In genomic region chr11:66854231-66854661, GRCh38 we compare ENCODE assay signal across 26 cellular contexts. TPM values are rescaled to one million over a fixed set of nuclear protein-coding genes. Genes with fewer than 3 reads are reported as not detected.
A peak's percentile ranks its signal among the peaks of the same experiment; 100 is the strongest.
DNase-seq lines count a peak whose midpoint lies in the region; ATAC-seq and TF ChIP-seq lines count a peak whose summit lies in the region.
"Had no signal": no experiment of that assay in that cellular context is flagged by ENCODE, and none has a peak within 500 bp of the region (broad histone marks: within the 10 kb centered on the region; RNA-seq: fewer than 3 reads in every experiment).

No MANE protein-coding gene starts in this region.

- H3K27me3 ChIP-seq in endodermal cell (ENCODE audit: control insufficient read depth, insufficient read depth, low read length, poor library complexity, severe bottlenecking): no peaks in the 10 kb centered on the region
- H3K27me3 ChIP-seq: gastroesophageal sphincter, right lobe of liver had no signal

- no peaks in the 10 kb centered on the region for H3K9me3 ChIP-seq in endodermal cell (ENCODE audit: control insufficient read depth, low read length)
- H3K9me3 ChIP-seq: A549, gastroesophageal sphincter, HAP-1, right lobe of liver had no signal

- H3K27ac ChIP-seq in endodermal cell (ENCODE audit: low read depth, low read length): no peak overlapping the region
- H3K27ac ChIP-seq: right lobe of liver had no signal

- intact Hi-C loops in activated CD8-positive, alpha-beta T cell treated with anti-CD3 and anti-CD28 coated beads for 36 hours (cut with micrococcal nuclease): no loop called here
- intact Hi-C loops in MCF 10A (cut with micrococcal nuclease): loop anchor here (10.0 kb wide), 1 partner anchor 201 kb away; the partner anchor contains the start of gene RHOD

- H3K4me3 ChIP-seq in endodermal cell (ENCODE audit: low read length): no peak overlapping the region
- H3K4me3 ChIP-seq: A549, gastroesophageal sphincter, HAP-1, right lobe of liver had no signal

- DNase-seq in activated CD8-positive, alpha-beta T cell treated with anti-CD3 and anti-CD28 coated beads, Interleukin-2, amount 10 ng/mL, durations not matched to agents 7 days and 5 days: no peak
- DNase-seq in activated CD8-positive, alpha-beta T cell treated with anti-CD3 and anti-CD28 coated beads for 36 hours: no peak
- DNase-seq in HFFc6 (no peak), endodermal cell (peak; percentile 34), type B pancreatic cell (ENCODE audit: extremely low spot score, unreplicated experiment) (no peak), SHP77 (lab: John Stamatoyannopoulos, UW) (no peak), MCF 10A (ENCODE audit: unreplicated experiment) (no peak), NCI-H446 (lab: John Stamatoyannopoulos, UW) (no peak)
- DNase-seq: activated naive CD4-positive, alpha-beta T cell treated with anti-CD3 and anti-CD28 coated beads, Interleukin-2, amount 50 U/mL, for 16 hours; activated T-cell treated with anti-CD3 and anti-CD28 coated beads, Interleukin-2, amount 50 U/mL, for 4 hours; anterior cingulate cortex; Calu3; hypothalamus; NCI-H2081; NCI-H226; NCI-H748 treated with DMSO at 0.1 percent for 48 hours; RPMI8226; trophoblast cell had no signal

- H3K4me1 ChIP-seq in endodermal cell (ENCODE audit: control insufficient read depth, insufficient read depth, low read length): no peaks in the 10 kb centered on the region

- no peak overlapping the region for H3K4me3 Mint-ChIP-seq in activated CD8-positive, alpha-beta T cell treated with anti-CD3 and anti-CD28 coated beads, Interleukin-2, amount 10 ng/mL, durations not matched to agents 7 days and 5 days
- no peak overlapping the region for H3K4me3 Mint-ChIP-seq in activated CD8-positive, alpha-beta T cell treated with anti-CD3 and anti-CD28 coated beads for 36 hours
- H3K4me3 Mint-ChIP-seq in HFFc6 (no peak overlapping the region), endodermal cell (no peak overlapping the region), type B pancreatic cell (peak overlapping the region; percentile 63), MCF 10A (ENCODE audit: unreplicated experiment) (no peak overlapping the region)
- H3K4me3 Mint-ChIP-seq: mesothelial cell of epicardium had no signal

- peaks cover 40% of the 10 kb centered on the region for H3K4me1 Mint-ChIP-seq in activated CD8-positive, alpha-beta T cell treated with anti-CD3 and anti-CD28 coated beads, Interleukin-2, amount 10 ng/mL, durations not matched to agents 7 days and 5 days (ENCODE audit: low read depth)
- peaks cover 14% of the 10 kb centered on the region for H3K4me1 Mint-ChIP-seq in activated CD8-positive, alpha-beta T cell treated with anti-CD3 and anti-CD28 coated beads for 36 hours (ENCODE audit: low read depth)
- H3K4me1 Mint-ChIP-seq in HFFc6 (ENCODE audit: low read depth) (peaks cover 7% of the 10 kb centered on the region), endodermal cell (peaks cover 4% of the 10 kb centered on the region), type B pancreatic cell (ENCODE audit: unreplicated experiment) (peaks cover 6% of the 10 kb centered on the region), MCF 10A (ENCODE audit: insufficient read depth, unreplicated experiment) (peaks cover 6% of the 10 kb centered on the region)

- H3K36me3 Mint-ChIP-seq in activated CD8-positive, alpha-beta T cell treated with anti-CD3 and anti-CD28 coated beads, Interleukin-2, amount 10 ng/mL, durations not matched to agents 7 days and 5 days (ENCODE audit: low read depth): no peaks in the 10 kb centered on the region
- peaks cover 4% of the 10 kb centered on the region for H3K36me3 Mint-ChIP-seq in activated CD8-positive, alpha-beta T cell treated with anti-CD3 and anti-CD28 coated beads for 36 hours (ENCODE audit: low read depth)
- H3K36me3 Mint-ChIP-seq in HFFc6 (ENCODE audit: low read depth): no peaks in the 10 kb centered on the region
- H3K36me3 Mint-ChIP-seq in endodermal cell (ENCODE audit: low read depth): no peaks in the 10 kb centered on the region
- no peaks in the 10 kb centered on the region for H3K36me3 Mint-ChIP-seq in type B pancreatic cell
- H3K36me3 Mint-ChIP-seq in MCF 10A (ENCODE audit: insufficient read depth, unreplicated experiment): peaks cover 45% of the 10 kb centered on the region
- H3K36me3 Mint-ChIP-seq: mesothelial cell of epicardium; naive thymus-derived CD4-positive, alpha-beta T cell had no signal

- peak overlapping the region; percentile 18 for H3K27ac Mint-ChIP-seq in activated CD8-positive, alpha-beta T cell treated with anti-CD3 and anti-CD28 coated beads, Interleukin-2, amount 10 ng/mL, durations not matched to agents 7 days and 5 days
- H3K27ac Mint-ChIP-seq in activated CD8-positive, alpha-beta T cell treated with anti-CD3 and anti-CD28 coated beads for 36 hours: no peak overlapping the region
- H3K27ac Mint-ChIP-seq in HFFc6 (peak overlapping the region; percentile 22; the same call in 1 of the 2 replicates), endodermal cell (no peak overlapping the region), type B pancreatic cell (no peak overlapping the region), MCF 10A (ENCODE audit: low read depth, unreplicated experiment) (no peak overlapping the region)
- H3K27ac Mint-ChIP-seq: mesothelial cell of epicardium had no signal

- TF ChIP-seq CTCF in activated CD8-positive, alpha-beta T cell treated with anti-CD3 and anti-CD28 coated beads for 36 hours (IDR thresholded peaks at IDR 0.05): no peak
- no peak for TF ChIP-seq CTCF in HFFc6 (IDR thresholded peaks at IDR 0.05)
- no peak for TF ChIP-seq CTCF in endodermal cell (conservative IDR thresholded peaks at IDR 0.05)
- no peak for TF ChIP-seq CTCF in type B pancreatic cell (conservative IDR thresholded peaks at IDR 0.05)
- no peak for TF ChIP-seq CTCF in MCF 10A (IDR thresholded peaks at IDR 0.05; ENCODE audit: unreplicated experiment)

- no peak for ATAC-seq in activated CD8-positive, alpha-beta T cell treated with anti-CD3 and anti-CD28 coated beads, Interleukin-2, amount 10 ng/mL, durations not matched to agents 7 days and 5 days
- no peak for ATAC-seq in activated CD8-positive, alpha-beta T cell treated with anti-CD3 and anti-CD28 coated beads for 36 hours
- ATAC-seq: A549; activated T-cell treated with anti-CD3 and anti-CD28 coated beads, Interleukin-2, amount 50 U/mL, for 4 hours; gastroesophageal sphincter; left ventricle myocardium superior; naive thymus-derived CD4-positive, alpha-beta T cell; right lobe of liver; SK-N-SH treated with all-trans-retinoic acid at 6 μM for 48 hours had no signal

- H3K27me3 Mint-ChIP-seq in activated CD8-positive, alpha-beta T cell treated with anti-CD3 and anti-CD28 coated beads, Interleukin-2, amount 10 ng/mL, durations not matched to agents 7 days and 5 days (ENCODE audit: low read depth): no peaks in the 10 kb centered on the region
- H3K27me3 Mint-ChIP-seq in activated CD8-positive, alpha-beta T cell treated with anti-CD3 and anti-CD28 coated beads for 36 hours: no peaks in the 10 kb centered on the region
- H3K27me3 Mint-ChIP-seq in HFFc6 (ENCODE audit: insufficient read depth): peaks cover 9% of the 10 kb centered on the region
- H3K27me3 Mint-ChIP-seq in endodermal cell (ENCODE audit: insufficient read depth): no peaks in the 10 kb centered on the region
- no peaks in the 10 kb centered on the region for H3K27me3 Mint-ChIP-seq in type B pancreatic cell
- H3K27me3 Mint-ChIP-seq in MCF 10A (ENCODE audit: insufficient read depth, unreplicated experiment): no peaks in the 10 kb centered on the region
- H3K27me3 Mint-ChIP-seq: naive thymus-derived CD4-positive, alpha-beta T cell had no signal

- BruUV-seq in MCF 10A (replicated peaks; lab: Mats Ljungman, UMichigan): no TSS peak

- no peaks in the 10 kb centered on the region for H3K36me3 ChIP-seq in endodermal cell (ENCODE audit: control insufficient read depth, insufficient read depth, low read length)

- H3K9me3 Mint-ChIP-seq in activated CD8-positive, alpha-beta T cell treated with anti-CD3 and anti-CD28 coated beads, Interleukin-2, amount 10 ng/mL, durations not matched to agents 7 days and 5 days (ENCODE audit: insufficient read depth): no peaks in the 10 kb centered on the region
- H3K9me3 Mint-ChIP-seq in activated CD8-positive, alpha-beta T cell treated with anti-CD3 and anti-CD28 coated beads for 36 hours: no peaks in the 10 kb centered on the region
- H3K9me3 Mint-ChIP-seq in HFFc6: no peaks in the 10 kb centered on the region
- no peaks in the 10 kb centered on the region for H3K9me3 Mint-ChIP-seq in endodermal cell
- no peaks in the 10 kb centered on the region for H3K9me3 Mint-ChIP-seq in type B pancreatic cell
- no peaks in the 10 kb centered on the region for H3K9me3 Mint-ChIP-seq in MCF 10A (ENCODE audit: unreplicated experiment)
- H3K9me3 Mint-ChIP-seq: activated T-cell treated with anti-CD3 and anti-CD28 coated beads, Interleukin-2, amount 50 U/mL, for 4 hours; mesothelial cell of epicardium; naive thymus-derived CD4-positive, alpha-beta T cell had no signal

- WGBS in endodermal cell (ENCODE audit: insufficient coverage in 1 of 2, insufficient read length in 1 of 2), 2 experiments: 95% methylated on average over 10 to 12 of the region's 12 CpGs

- CTCF ChIA-PET in activated CD8-positive, alpha-beta T cell treated with anti-CD3 and anti-CD28 coated beads, Interleukin-2, amount 10 ng/mL, durations not matched to agents 7 days and 5 days (lab: Charles Lee): interaction anchor here (1.3 kb wide), 1 partner anchor 10 kb away, joined by 3 read pairs; no protein-coding TSS in a partner anchor
- CTCF ChIA-PET in activated CD8-positive, alpha-beta T cell treated with anti-CD3 and anti-CD28 coated beads for 36 hours (lab: Charles Lee): no interaction called here
- CTCF ChIA-PET in MCF 10A (lab: Yijun Ruan, JAX): interaction anchor here (0.8 to 1.2 kb wide), 2 partner anchors 10 to 528 kb away, joined by 3 read pairs; no protein-coding TSS in a partner anchor

- H3K9ac ChIP-seq in endodermal cell (ENCODE audit: extremely low read depth, low read length, poor library complexity, severe bottlenecking): no peak overlapping the region

- POLR2A ChIA-PET in activated CD8-positive, alpha-beta T cell treated with anti-CD3 and anti-CD28 coated beads, Interleukin-2, amount 10 ng/mL, durations not matched to agents 7 days and 5 days (lab: Charles Lee): interaction anchor here (5.5 kb wide), 1 partner anchor 10 kb away, joined by 92 read pairs; the partner anchor contains the start of gene RCE1
- POLR2A ChIA-PET in activated CD8-positive, alpha-beta T cell treated with anti-CD3 and anti-CD28 coated beads for 36 hours (lab: Charles Lee): interaction anchor here (3.9 kb wide), 1 partner anchor 10 kb away, joined by 66 read pairs; the partner anchor contains the start of gene RCE1
- POLR2A ChIA-PET in MCF 10A (lab: Yijun Ruan, JAX): interaction anchor here (0.6 to 5.5 kb wide), 4 partner anchors 11 to 274 kb away, joined by 5 to 74 read pairs (median 16); partner anchors contain the start of genes PC and RCE1

RNA-seq across cellular contexts. Expression of gene LRFN4, which starts 2.6 kb away (rescaled TPM):
- 10 to 100 TPM; 24.6 to 28.3 TPM for total RNA-seq in activated CD8-positive, alpha-beta T cell treated with anti-CD3 and anti-CD28 coated beads, Interleukin-2, amount 10 ng/mL, durations not matched to agents 7 days and 5 days
- total RNA-seq in activated CD8-positive, alpha-beta T cell treated with anti-CD3 and anti-CD28 coated beads for 36 hours: 10 to 100 TPM; 36.0 to 39.2 TPM
- total RNA-seq in HFFc6 (2021; fragmentation: NEBNext Ultra II Directional; extraction: Animal tissue kit (Norgen Biotek cat#: 25700)): 10 to 100 TPM; 30.3 to 43.4 (median 34.6) TPM
- total RNA-seq in endodermal cell: 10 to 100 TPM; 23.2 to 26.2 TPM
- polyA plus RNA-seq in endodermal cell (2013, experiment 1 of 2): 27.8 TPM
- polyA plus RNA-seq in endodermal cell (2013, experiment 2 of 2): 24.3 TPM
- 10.1 and 28.5 TPM in 2 replicates for total RNA-seq in type B pancreatic cell (ENCODE audit: low replicate concordance)
- 30.4 and 39.9 TPM in 2 replicates for total RNA-seq in MCF 10A (2022)
- polyA plus RNA-seq: naive thymus-derived CD4-positive, alpha-beta T cell had no signal

RNA-seq across cellular contexts. Expression of gene RCE1, which starts 11.0 kb away (rescaled TPM):
- total RNA-seq in activated CD8-positive, alpha-beta T cell treated with anti-CD3 and anti-CD28 coated beads, Interleukin-2, amount 10 ng/mL, durations not matched to agents 7 days and 5 days: 10 to 100 TPM; 23.1 to 27.3 TPM
- total RNA-seq in activated CD8-positive, alpha-beta T cell treated with anti-CD3 and anti-CD28 coated beads for 36 hours: 10 to 100 TPM; 22.1 to 26.8 TPM
- total RNA-seq in HFFc6 (2021; fragmentation: NEBNext Ultra II Directional; extraction: Animal tissue kit (Norgen Biotek cat#: 25700)): 10 to 100 TPM; 13.7 to 18.5 (median 16.3) TPM
- total RNA-seq in endodermal cell (10 to 100 TPM; 34.5 to 37.5 TPM), type B pancreatic cell (ENCODE audit: low replicate concordance) (25.0 and 29.9 TPM in 2 replicates), MCF 10A (2022) (23.3 and 27.7 TPM in 2 replicates)
- polyA plus RNA-seq in endodermal cell (2013, experiment 1 of 2): 21.4 TPM
- polyA plus RNA-seq in endodermal cell (2013, experiment 2 of 2): 21.2 TPM

Comparison
In these comparisons a context has a peak if more than half of its experiments do, and no peak if none do; other contexts are left out.
1. H3K27ac Mint-ChIP-seq: peak in activated CD8-positive, alpha-beta T cell treated with anti-CD3 and anti-CD28 coated beads, Interleukin-2, amount 10 ng/mL, durations not matched to agents 7 days and 5 days (single experiment) and HFFc6 (single experiment); none in activated CD8-positive, alpha-beta T cell treated with anti-CD3 and anti-CD28 coated beads for 36 hours (single experiment), endodermal cell (single experiment), type B pancreatic cell (single experiment) and MCF 10A (single experiment).